In genomic region chr9:79611091-79611614, GRCh38 we compare ENCODE assay signal across 9 cellular contexts. TPM values are rescaled to one million over a fixed set of nuclear protein-coding genes. Genes with fewer than 3 reads are reported as not detected.
DNase-seq lines count a peak whose midpoint lies in the region; ATAC-seq and TF ChIP-seq lines count a peak whose summit lies in the region.
"Had no signal": no experiment of that assay in that cellular context is flagged by ENCODE, and none has a peak within 500 bp of the region (broad histone marks: within the 10 kb centered on the region; RNA-seq: fewer than 3 reads in every experiment).

No MANE protein-coding gene starts in this region.

- in situ Hi-C loops in KBM-7 (cut with MboI; ENCODE audit: low pct_unique_long_range_greater_than_20kb, low sequenced_read_pairs) = no loop called here

- ATAC-seq in GM21528 (IDR thresholded peaks at IDR 0.05; ENCODE audit: low FRiP score, unreplicated experiment) = peak; percentile 85
- ATAC-seq in activated CD8-positive, alpha-beta T cell treated with anti-CD3 and anti-CD28 coated beads for 36 hours = no peak
- no peak for ATAC-seq in effector memory CD8-positive, alpha-beta T cell (replicated peaks)
- ATAC-seq: HCT116 had no signal

- DNase-seq in CD1c-positive myeloid dendritic cell (ENCODE audit: extremely low spot score) (peak; percentile 92), KBM-7 (peak; percentile 77), choroid plexus epithelial cell (ENCODE audit: low read depth) (peak; percentile 93), retinal pigment epithelial cell (ENCODE audit: low read depth) (peak; percentile 52), NCI-H187 (lab: John Stamatoyannopoulos, UW) (no peak)
- DNase-seq in activated CD8-positive, alpha-beta T cell treated with anti-CD3 and anti-CD28 coated beads for 36 hours = no peak
- no peak for DNase-seq in effector memory CD8-positive, alpha-beta T cell

- H3K27me3 Mint-ChIP-seq in activated CD8-positive, alpha-beta T cell treated with anti-CD3 and anti-CD28 coated beads for 36 hours = no peaks in the 10 kb centered on the region
- H3K27me3 Mint-ChIP-seq in effector memory CD8-positive, alpha-beta T cell = no peaks in the 10 kb centered on the region

- no peak overlapping the region for H3K4me3 ChIP-seq in choroid plexus epithelial cell (ENCODE audit: low read depth, low read length)
- H3K4me3 ChIP-seq in retinal pigment epithelial cell (ENCODE audit: low read length) = no peak overlapping the region

- H3K4me1 Mint-ChIP-seq in activated CD8-positive, alpha-beta T cell treated with anti-CD3 and anti-CD28 coated beads for 36 hours (ENCODE audit: low read depth) = peaks cover 58% of the 10 kb centered on the region
- peaks cover 20 to 42% of the 10 kb centered on the region in 2 donors for H3K4me1 Mint-ChIP-seq in effector memory CD8-positive, alpha-beta T cell (ENCODE audit: low read depth in 2 of 2)

- intact Hi-C loops in activated CD8-positive, alpha-beta T cell treated with anti-CD3 and anti-CD28 coated beads for 36 hours (cut with micrococcal nuclease) = no loop called here

- H3K36me3 Mint-ChIP-seq in activated CD8-positive, alpha-beta T cell treated with anti-CD3 and anti-CD28 coated beads for 36 hours (ENCODE audit: low read depth) = peaks cover 25% of the 10 kb centered on the region
- H3K36me3 Mint-ChIP-seq in effector memory CD8-positive, alpha-beta T cell (ENCODE audit: insufficient read depth) = peaks cover 4% of the 10 kb centered on the region

- no peak overlapping the region for H3K27ac Mint-ChIP-seq in activated CD8-positive, alpha-beta T cell treated with anti-CD3 and anti-CD28 coated beads for 36 hours
- H3K27ac Mint-ChIP-seq in effector memory CD8-positive, alpha-beta T cell = no peak overlapping the region

- no peak overlapping the region for H3K4me3 Mint-ChIP-seq in activated CD8-positive, alpha-beta T cell treated with anti-CD3 and anti-CD28 coated beads for 36 hours
- H3K4me3 Mint-ChIP-seq in effector memory CD8-positive, alpha-beta T cell = no peak overlapping the region

- POLR2A ChIA-PET in activated CD8-positive, alpha-beta T cell treated with anti-CD3 and anti-CD28 coated beads for 36 hours (lab: Charles Lee) = no interaction called here

- CTCF ChIA-PET in activated CD8-positive, alpha-beta T cell treated with anti-CD3 and anti-CD28 coated beads for 36 hours (lab: Charles Lee) = no interaction called here

- TF ChIP-seq CTCF in choroid plexus epithelial cell (conservative IDR thresholded peaks at IDR 0.05; ENCODE audit: low read depth, low read length) = no peak
- no peak for TF ChIP-seq CTCF in retinal pigment epithelial cell (conservative IDR thresholded peaks at IDR 0.05; ENCODE audit: low read depth, low read length)
- TF ChIP-seq CTCF in activated CD8-positive, alpha-beta T cell treated with anti-CD3 and anti-CD28 coated beads for 36 hours (IDR thresholded peaks at IDR 0.05) = no peak

- peaks cover 11% of the 10 kb centered on the region for H3K9me3 Mint-ChIP-seq in activated CD8-positive, alpha-beta T cell treated with anti-CD3 and anti-CD28 coated beads for 36 hours
- no peaks in the 10 kb centered on the region for H3K9me3 Mint-ChIP-seq in effector memory CD8-positive, alpha-beta T cell

RNA-seq across cellular contexts. Expression of gene TLE4, which starts 39.4 kb away (rescaled TPM):
- total RNA-seq in activated CD8-positive, alpha-beta T cell treated with anti-CD3 and anti-CD28 coated beads for 36 hours = 10 to 100 TPM; 30.8 to 31.9 TPM

Comparison
In these comparisons a context has a peak if more than half of its experiments do, and no peak if none do; other contexts are left out.
1. DNase-seq: peak in CD1c-positive myeloid dendritic cell (single experiment), KBM-7 (single experiment), choroid plexus epithelial cell (single experiment) and retinal pigment epithelial cell (single experiment); none in activated CD8-positive, alpha-beta T cell treated with anti-CD3 and anti-CD28 coated beads for 36 hours (single experiment), NCI-H187 (0 of 2) and effector memory CD8-positive, alpha-beta T cell (0 of 3).